31 cellular contexts compared by ENCODE assay signal in genomic region chrX:47244676-47245075, GRCh38.
"Had no signal": no experiment of that assay in that cellular context is flagged by ENCODE, and none has a peak within 500 bp of the region (broad histone marks: within the 10 kb centered on the region; RNA-seq: fewer than 3 reads in every experiment).

No MANE protein-coding gene starts in this region.

- ATAC-seq: activated CD4-positive, alpha-beta T cell treated with anti-CD3 and anti-CD28 coated beads for 36 hours; activated CD4-positive, CD25-positive, alpha-beta regulatory T cell treated with anti-CD3 and anti-CD28 coated beads, Interleukin-2, amount 50 U/mL, for 24 hours; activated CD8-positive, alpha-beta T cell treated with anti-CD3 and anti-CD28 coated beads, Interleukin-2, amount 10 ng/mL, durations not matched to agents 7 days and 5 days; WTC11 had no signal

- DNase-seq: activated CD4-positive, alpha-beta T cell treated with anti-CD3 and anti-CD28 coated beads for 36 hours; activated CD4-positive, alpha-beta T cell treated with anti-CD3 and anti-CD28 coated beads, Interleukin-2, amount 10 ng/mL, durations not matched to agents 7 days and 5 days; activated CD4-positive, alpha-beta T cell treated with anti-CD3 and anti-CD28 coated beads, Interleukin-2, amount 50 U/mL, for 48 hours; activated CD8-positive, alpha-beta T cell treated with anti-CD3 and anti-CD28 coated beads, Interleukin-2, amount 10 ng/mL, durations not matched to agents 7 days and 5 days; activated gamma-delta T cell; activated naive CD4-positive, alpha-beta T cell treated with Interleukin-2 at 50 U/mL for 16 hours; activated naive CD8-positive, alpha-beta T cell treated with anti-CD3 and anti-CD28 coated beads, Interleukin-2, amount 10 ng/mL, durations not matched to agents 7 days and 5 days; activated T-cell treated with anti-CD3 and anti-CD28 coated beads, Interleukin-2, amount 50 U/mL, for 24 hours; amygdala; caudate nucleus; cerebellar nuclear complex; Kasumi-1; KG1; MG63; NCI-H1048; NCI-H1105 treated with DMSO at 0.1 percent for 48 hours; NCI-H1436; NCI-H1930; NCI-H2081 treated with DMSO at 0.1 percent for 48 hours; NCI-H226; NCI-H446 treated with DMSO at 0.1 percent for 48 hours; NCI-H526; NCI-H748 treated with DMSO at 0.1 percent for 48 hours; PC-9; SHP77; SK-N-SH had no signal

- FAIRE-seq: TTC549 had no signal

- H3K27me3 ChIP-seq: ascending aorta, MG63, SJSA1 had no signal

- H3K27ac ChIP-seq: ascending aorta, PC-9, SJSA1 had no signal

- H3K9ac ChIP-seq: SK-N-SH had no signal

- H3K4me3 ChIP-seq: ascending aorta, MG63, PC-9, SJSA1 had no signal

- H3K4me1 ChIP-seq: ascending aorta, SJSA1 had no signal

- H3K36me3 ChIP-seq: MG63 had no signal

- H3K9me3 ChIP-seq: ascending aorta, MG63, SJSA1, SK-N-SH had no signal
